ENCODE assay signal across 28 cellular contexts in the genomic region with DNA sequence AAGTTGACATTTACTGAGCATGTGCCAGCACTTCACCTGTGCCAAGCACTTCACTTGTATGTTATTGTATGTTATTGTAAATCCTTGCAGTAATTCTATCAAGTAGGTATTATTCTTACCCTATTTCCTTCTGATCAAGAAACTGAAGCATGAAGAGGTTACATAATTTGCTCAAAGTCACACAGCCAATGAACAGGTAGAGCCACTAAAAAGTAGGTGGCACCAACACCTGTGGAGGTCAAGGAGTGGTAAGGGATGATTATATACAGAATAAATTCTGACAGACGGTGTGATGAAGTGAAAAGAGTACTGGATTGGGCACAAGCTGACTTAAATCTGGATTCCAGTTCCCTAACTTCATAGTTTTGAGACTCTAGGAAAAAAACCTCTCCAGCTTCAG.
"Had no signal": no experiment of that assay in that cellular context is flagged by ENCODE, and none has a peak within 500 bp of the region (broad histone marks: within the 10 kb centered on the region; RNA-seq: fewer than 3 reads in every experiment).

No MANE protein-coding gene starts in this region.

- H3K9me3 ChIP-seq: esophagus squamous epithelium, gastroesophageal sphincter had no signal

- H3K4me1 Mint-ChIP-seq: activated CD4-positive, alpha-beta T cell treated with anti-CD3 and anti-CD28 coated beads for 36 hours; activated CD4-positive, alpha-beta T cell treated with anti-CD3 and anti-CD28 coated beads, Interleukin-2, amount 10 ng/mL, durations not matched to agents 24 days and 14 days; T-helper 17 cell had no signal

- H3K27ac Mint-ChIP-seq: activated CD4-positive, alpha-beta memory T cell treated with anti-CD3 and anti-CD28 coated beads for 36 hours; activated CD4-positive, alpha-beta T cell treated with anti-CD3 and anti-CD28 coated beads for 36 hours; activated CD4-positive, alpha-beta T cell treated with anti-CD3 and anti-CD28 coated beads, Interleukin-2, amount 10 ng/mL, durations not matched to agents 24 days and 14 days; activated naive CD8-positive, alpha-beta T cell; activated T-cell treated with anti-CD3 and anti-CD28 coated beads, Interleukin-2, amount 50 U/mL, for 24 hours; activated T-cell treated with anti-CD3 and anti-CD28 coated beads, Interleukin-2, amount 50 U/mL, for 72 hours; effector memory CD8-positive, alpha-beta T cell; T-helper 17 cell; T-helper 2 cell treated with Interferon-gamma antibody and Interleukin-4, amounts not matched to agents 5 μg/mL and 100 μg/mL, for 36 hours had no signal

- H3K4me3 Mint-ChIP-seq: activated CD4-positive, alpha-beta memory T cell treated with anti-CD3 and anti-CD28 coated beads for 36 hours; activated CD4-positive, alpha-beta T cell treated with anti-CD3 and anti-CD28 coated beads for 36 hours; activated CD4-positive, alpha-beta T cell treated with anti-CD3 and anti-CD28 coated beads, Interleukin-2, amount 10 ng/mL, durations not matched to agents 24 days and 14 days; activated naive CD8-positive, alpha-beta T cell; activated T-cell treated with anti-CD3 and anti-CD28 coated beads, Interleukin-2, amount 50 U/mL, for 24 hours; activated T-cell treated with anti-CD3 and anti-CD28 coated beads, Interleukin-2, amount 50 U/mL, for 72 hours; effector memory CD8-positive, alpha-beta T cell; T-helper 17 cell; T-helper 2 cell treated with Interferon-gamma antibody and Interleukin-4, amounts not matched to agents 5 μg/mL and 100 μg/mL, for 36 hours had no signal

- H3K36me3 ChIP-seq: esophagus squamous epithelium, gastroesophageal sphincter had no signal

- ATAC-seq: activated CD4-positive, alpha-beta T cell treated with anti-CD3 and anti-CD28 coated beads for 36 hours; activated T-cell treated with anti-CD3 and anti-CD28 coated beads, Interleukin-2, amount 50 U/mL, for 72 hours; effector memory CD8-positive, alpha-beta T cell; gastroesophageal sphincter; T-helper 17 cell had no signal

- H3K27me3 ChIP-seq: esophagus squamous epithelium, gastroesophageal sphincter had no signal

- H3K27me3 Mint-ChIP-seq: activated CD4-positive, alpha-beta memory T cell treated with anti-CD3 and anti-CD28 coated beads for 36 hours; activated CD4-positive, alpha-beta T cell treated with anti-CD3 and anti-CD28 coated beads for 36 hours; activated naive CD8-positive, alpha-beta T cell; activated T-cell treated with anti-CD3 and anti-CD28 coated beads, Interleukin-2, amount 50 U/mL, for 24 hours; effector memory CD8-positive, alpha-beta T cell had no signal

- H3K4me3 ChIP-seq: esophagus squamous epithelium, gastroesophageal sphincter had no signal

- DNase-seq: activated CD4-positive, alpha-beta memory T cell treated with anti-CD3 and anti-CD28 coated beads for 36 hours; activated CD4-positive, alpha-beta T cell treated with anti-CD3 and anti-CD28 coated beads for 36 hours; activated CD4-positive, alpha-beta T cell treated with anti-CD3 and anti-CD28 coated beads, Interleukin-2, amount 10 ng/mL, durations not matched to agents 24 days and 14 days; activated CD4-positive, CD25-positive, alpha-beta regulatory T cell; activated CD4-positive, CD25-positive, alpha-beta regulatory T cell treated with anti-CD3 and anti-CD28 coated beads, Interleukin-2, amount 50 U/mL, for 72 hours; activated CD8-positive, alpha-beta memory T cell treated with anti-CD3 and anti-CD28 coated beads, Interleukin-2, amount 50 U/mL, for 48 hours; activated gamma-delta T cell; activated naive CD4-positive, alpha-beta T cell treated with anti-CD3 and anti-CD28 coated beads, Interleukin-2, amount 50 U/mL, for 16 hours; activated naive CD4-positive, alpha-beta T cell treated with Interleukin-2 at 50 U/mL for 16 hours; activated T-cell treated with anti-CD3 and anti-CD28 coated beads for 4 hours; activated T-cell treated with anti-CD3 and anti-CD28 coated beads, Interleukin-2, amount 50 U/mL, for 24 hours; activated T-cell treated with anti-CD3 and anti-CD28 coated beads, Interleukin-2, amount 50 U/mL, for 72 hours; amniotic stem cell; anterior cingulate cortex; caudate nucleus; cortex of kidney; dermis blood vessel endothelial cell; effector CD4-positive, alpha-beta T cell; effector memory CD8-positive, alpha-beta T cell; erythroblast; esophagus squamous epithelium; foreskin melanocyte; T-helper 1 cell; T-helper 17 cell; T1000 had no signal

- H3K36me3 Mint-ChIP-seq: activated CD4-positive, alpha-beta memory T cell treated with anti-CD3 and anti-CD28 coated beads for 36 hours; activated naive CD8-positive, alpha-beta T cell had no signal

- H3K27ac ChIP-seq: esophagus squamous epithelium, gastroesophageal sphincter had no signal

- H3K9me3 Mint-ChIP-seq: activated CD4-positive, alpha-beta memory T cell treated with anti-CD3 and anti-CD28 coated beads for 36 hours; activated CD4-positive, alpha-beta T cell treated with anti-CD3 and anti-CD28 coated beads, Interleukin-2, amount 10 ng/mL, durations not matched to agents 24 days and 14 days; activated T-cell treated with anti-CD3 and anti-CD28 coated beads, Interleukin-2, amount 50 U/mL, for 24 hours; activated T-cell treated with anti-CD3 and anti-CD28 coated beads, Interleukin-2, amount 50 U/mL, for 72 hours; effector memory CD8-positive, alpha-beta T cell; T-helper 2 cell treated with Interferon-gamma antibody and Interleukin-4, amounts not matched to agents 5 μg/mL and 100 μg/mL, for 36 hours had no signal

- H3K4me1 ChIP-seq: esophagus squamous epithelium had no signal
